In the genomic region with DNA sequence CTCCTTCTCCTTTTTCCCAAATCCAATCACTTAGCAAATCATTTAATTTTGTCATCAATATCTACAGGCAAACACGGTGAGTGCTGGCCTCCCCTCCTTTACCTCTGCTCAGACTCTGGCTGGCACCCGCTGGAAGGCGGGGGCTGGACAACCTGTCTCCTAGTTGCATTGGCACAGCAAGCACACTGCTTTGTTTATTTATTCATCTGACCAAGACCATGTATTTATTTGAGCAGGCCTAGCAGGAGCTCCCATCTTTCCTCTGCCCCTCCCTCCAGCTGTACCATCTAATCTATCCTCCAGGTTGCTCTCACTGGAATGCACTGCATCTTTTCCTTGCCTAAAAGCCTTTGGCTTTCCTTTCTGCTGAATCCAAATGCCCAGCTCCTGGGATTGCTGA, we compare ENCODE assay signal across 18 cellular contexts. TPM values are rescaled to one million over a fixed set of nuclear protein-coding genes. Genes with fewer than 3 reads are reported as not detected.
DNase-seq lines count a peak whose midpoint lies in the region; ATAC-seq and TF ChIP-seq lines count a peak whose summit lies in the region.
"Had no signal": no experiment of that assay in that cellular context is flagged by ENCODE, and none has a peak within 500 bp of the region (broad histone marks: within the 10 kb centered on the region; RNA-seq: fewer than 3 reads in every experiment).

No MANE protein-coding gene starts in this region.

- H3K4me1 Mint-ChIP-seq in activated T-helper 17 cell treated with anti-CD3 and anti-CD28 coated beads, Interleukin-2, amount 50 U/mL, for 72 hours, result peaks cover 55% of the 10 kb centered on the region
- peaks cover 79% of the 10 kb centered on the region for H3K4me1 Mint-ChIP-seq in activated naive CD8-positive, alpha-beta T cell treated with anti-CD3 and anti-CD28 coated beads, Interleukin-2, amount 50 U/mL, for 24 hours

- H3K27ac ChIP-seq in left ventricle myocardium inferior (replicated peaks) (peak overlapping the region; percentile 86), substantia nigra (ENCODE audit: low read depth, low read length, poor library complexity, severe bottlenecking) (peak overlapping the region; percentile 35)
- H3K27ac ChIP-seq: body of pancreas, KMS-11 had no signal

- peak overlapping the region; percentile 93 for H3K27ac Mint-ChIP-seq in activated T-helper 17 cell treated with anti-CD3 and anti-CD28 coated beads, Interleukin-2, amount 50 U/mL, for 72 hours
- H3K27ac Mint-ChIP-seq in activated naive CD8-positive, alpha-beta T cell treated with anti-CD3 and anti-CD28 coated beads, Interleukin-2, amount 50 U/mL, for 24 hours, result no peak overlapping the region
- H3K27ac Mint-ChIP-seq: activated naive CD8-positive, alpha-beta T cell; HFFc6; stimulated activated memory B cell treated with anti-CD40 and anti-IgM and Interleukin-4, amounts not matched to agents 10 μg/mL and 1 μg/mL and 100 μg/mL, for 72 hours had no signal

- intact Hi-C loops in left ventricle myocardium inferior (cut with micrococcal nuclease), result no loop called here
- intact Hi-C loops in left cardiac atrium (cut with DNase I), result no loop called here

- TF ChIP-seq CTCF in left ventricle myocardium inferior (IDR thresholded peaks at IDR 0.05; ENCODE audit: borderline replicate concordance), result no peak

- H3K9me3 Mint-ChIP-seq in activated T-helper 17 cell treated with anti-CD3 and anti-CD28 coated beads, Interleukin-2, amount 50 U/mL, for 72 hours, result no peaks in the 10 kb centered on the region
- no peaks in the 10 kb centered on the region for H3K9me3 Mint-ChIP-seq in activated naive CD8-positive, alpha-beta T cell treated with anti-CD3 and anti-CD28 coated beads, Interleukin-2, amount 50 U/mL, for 24 hours
- H3K9me3 Mint-ChIP-seq: stimulated activated memory B cell treated with anti-CD40 and anti-IgM and Interleukin-4, amounts not matched to agents 10 μg/mL and 1 μg/mL and 100 μg/mL, for 72 hours had no signal

- H3K4me3 ChIP-seq in left ventricle myocardium inferior, result no peak overlapping the region
- H3K4me3 ChIP-seq: body of pancreas had no signal

- no peaks in the 10 kb centered on the region for H3K27me3 ChIP-seq in left ventricle myocardium inferior (ENCODE audit: low read depth)
- H3K27me3 ChIP-seq: body of pancreas had no signal

- ATAC-seq in left cardiac atrium (no peak), GM21619 (IDR thresholded peaks at IDR 0.05; ENCODE audit: unreplicated experiment) (no peak)
- ATAC-seq in activated T-helper 17 cell treated with anti-CD3 and anti-CD28 coated beads, Interleukin-2, amount 50 U/mL, for 72 hours (replicated peaks), result no peak
- no peak for ATAC-seq in activated naive CD8-positive, alpha-beta T cell treated with anti-CD3 and anti-CD28 coated beads, Interleukin-2, amount 50 U/mL, for 24 hours
- ATAC-seq: body of pancreas; stimulated activated memory B cell treated with anti-CD40 and anti-IgM and Interleukin-4, amounts not matched to agents 10 μg/mL and 1 μg/mL and 100 μg/mL, for 72 hours had no signal

- no peaks in the 10 kb centered on the region for H3K27me3 Mint-ChIP-seq in activated T-helper 17 cell treated with anti-CD3 and anti-CD28 coated beads, Interleukin-2, amount 50 U/mL, for 72 hours
- H3K27me3 Mint-ChIP-seq in activated naive CD8-positive, alpha-beta T cell treated with anti-CD3 and anti-CD28 coated beads, Interleukin-2, amount 50 U/mL, for 24 hours, result peaks cover 1% of the 10 kb centered on the region
- H3K27me3 Mint-ChIP-seq: activated naive CD8-positive, alpha-beta T cell; stimulated activated memory B cell treated with anti-CD40 and anti-IgM and Interleukin-4, amounts not matched to agents 10 μg/mL and 1 μg/mL and 100 μg/mL, for 72 hours had no signal

- no peaks in the 10 kb centered on the region for H3K36me3 ChIP-seq in left ventricle myocardium inferior

- peaks cover 74% of the 10 kb centered on the region for H3K4me1 ChIP-seq in left ventricle myocardium inferior
- H3K4me1 ChIP-seq: body of pancreas had no signal

- H3K4me3 Mint-ChIP-seq in activated T-helper 17 cell treated with anti-CD3 and anti-CD28 coated beads, Interleukin-2, amount 50 U/mL, for 72 hours, result peak overlapping the region; percentile 77
- H3K4me3 Mint-ChIP-seq in activated naive CD8-positive, alpha-beta T cell treated with anti-CD3 and anti-CD28 coated beads, Interleukin-2, amount 50 U/mL, for 24 hours, result no peak overlapping the region
- H3K4me3 Mint-ChIP-seq: activated naive CD8-positive, alpha-beta T cell; HFFc6; stimulated activated memory B cell treated with anti-CD40 and anti-IgM and Interleukin-4, amounts not matched to agents 10 μg/mL and 1 μg/mL and 100 μg/mL, for 72 hours had no signal

- no peaks in the 10 kb centered on the region for H3K9me3 ChIP-seq in left ventricle myocardium inferior (replicated peaks)
- H3K9me3 ChIP-seq: body of pancreas had no signal

- H3K36me3 Mint-ChIP-seq in activated T-helper 17 cell treated with anti-CD3 and anti-CD28 coated beads, Interleukin-2, amount 50 U/mL, for 72 hours (ENCODE audit: low read depth), result peaks cover 6% of the 10 kb centered on the region
- H3K36me3 Mint-ChIP-seq in activated naive CD8-positive, alpha-beta T cell treated with anti-CD3 and anti-CD28 coated beads, Interleukin-2, amount 50 U/mL, for 24 hours (ENCODE audit: low read depth), result peaks cover 2% of the 10 kb centered on the region

- DNase-seq in NCI-H2081 (lab: John Stamatoyannopoulos, UW) (peak; percentile 45 to 63), NCI-H2081 treated with DMSO at 0.1 percent for 48 hours (lab: John Stamatoyannopoulos, UW) (no peak), left ventricle myocardium inferior (no peak), left cardiac atrium (no peak), substantia nigra (lab: John Stamatoyannopoulos, UW) (no peak)
- DNase-seq in activated naive CD8-positive, alpha-beta T cell treated with anti-CD3 and anti-CD28 coated beads, Interleukin-2, amount 50 U/mL, for 24 hours, result no peak
- DNase-seq: activated CD4-positive, CD25-positive, alpha-beta regulatory T cell; body of pancreas; GDM1; HFFc6; NCI-H1048; stimulated activated CD4-positive, alpha-beta T cell treated with anti-CD3 and anti-CD28 coated beads, Interleukin-15, amount 100 ng/mL, for 24 hours; trophoblast cell had no signal

RNA-seq across cellular contexts. Expression of gene ELMO1, which starts 9.8 kb away (rescaled TPM):
- total RNA-seq in left ventricle myocardium inferior, result 10.0 TPM
- 10 to 100 TPM; 15.6 to 24.6 TPM for total RNA-seq in left cardiac atrium
- total RNA-seq in activated T-helper 17 cell treated with anti-CD3 and anti-CD28 coated beads, Interleukin-2, amount 50 U/mL, for 72 hours, result 100 to 1,000 TPM in 1 of 2 donors, 10 to 100 TPM in 1; 77.4 to 106 TPM
- total RNA-seq: HFFc6 had no signal

Comparison
In these comparisons a context has a peak if more than half of its experiments do, and no peak if none do; other contexts are left out.
1. DNase-seq: peak in NCI-H2081 (2 of 2); none in NCI-H2081 treated with DMSO at 0.1 percent for 48 hours (single experiment), left ventricle myocardium inferior (single experiment), left cardiac atrium (single experiment), substantia nigra (0 of 49) and activated naive CD8-positive, alpha-beta T cell treated with anti-CD3 and anti-CD28 coated beads, Interleukin-2, amount 50 U/mL, for 24 hours (single experiment).